Comparison of ENCODE assay signal across 12 cellular contexts in genomic region chr5:150623152-150623877, GRCh38. TPM values are rescaled to one million over a fixed set of nuclear protein-coding genes. Genes with fewer than 3 reads are reported as not detected.
DNase-seq lines count a peak whose midpoint lies in the region; TF ChIP-seq lines count a peak whose summit lies in the region.
"Had no signal": no experiment of that assay in that cellular context is flagged by ENCODE, and none has a peak within 500 bp of the region (broad histone marks: within the 10 kb centered on the region; RNA-seq: fewer than 3 reads in every experiment).

No MANE protein-coding gene starts in this region.

- H3K4me1 ChIP-seq in KMS-11 (ENCODE audit: low read depth, poor library complexity, severe bottlenecking) (peaks cover 12% of the 10 kb centered on the region), stomach (peaks cover 47 to 68% (median 56%) of the 10 kb centered on the region in 4 donors)

- H3K9me3 ChIP-seq in stomach: no peaks in the 10 kb centered on the region
- H3K9me3 ChIP-seq: testis had no signal

- H3K4me3 Mint-ChIP-seq in activated CD4-positive, alpha-beta T cell treated with anti-CD3 and anti-CD28 coated beads, Interleukin-2, amount 10 ng/mL, durations not matched to agents 24 days and 14 days: peak overlapping the region; percentile 3
- peak overlapping the region; percentile 69 for H3K4me3 Mint-ChIP-seq in endothelial cell (ENCODE audit: unreplicated experiment)

- WGBS in stomach, 5 donors: 41 to 60% (median 49%) methylated on average over 7 of the region's 7 CpGs

- TF ChIP-seq CTCF in KMS-11 (conservative IDR thresholded peaks at IDR 0.05; ENCODE audit: low read depth, low read length) (no peak), endothelial cell (IDR thresholded peaks at IDR 0.05; ENCODE audit: unreplicated experiment) (no peak), stomach (IDR thresholded peaks at IDR 0.05) (no peak)

- H4K20me1 ChIP-seq in KMS-11 (ENCODE audit: insufficient read depth): no peaks in the 10 kb centered on the region

- H3K27me3 ChIP-seq in KMS-11 (ENCODE audit: insufficient read depth, low read depth) (no peaks in the 10 kb centered on the region), stomach (peaks cover 0 to 6% (median 0%) of the 10 kb centered on the region in 3 donors)
- H3K27me3 ChIP-seq: testis had no signal

- peaks cover 38% of the 10 kb centered on the region for H3K27me3 Mint-ChIP-seq in activated CD4-positive, alpha-beta T cell treated with anti-CD3 and anti-CD28 coated beads, Interleukin-2, amount 10 ng/mL, durations not matched to agents 24 days and 14 days
- peaks cover 15% of the 10 kb centered on the region for H3K27me3 Mint-ChIP-seq in endothelial cell (ENCODE audit: unreplicated experiment)

- no peak for DNase-seq in activated CD4-positive, alpha-beta T cell treated with anti-CD3 and anti-CD28 coated beads, Interleukin-2, amount 10 ng/mL, durations not matched to agents 24 days and 14 days
- no peak for DNase-seq in activated CD4-positive, alpha-beta T cell treated with anti-CD3 and anti-CD28 coated beads, Interleukin-2, amount 50 U/mL, for 1 hour
- DNase-seq in endothelial cell (ENCODE audit: low spot score): no peak
- no peak for DNase-seq in stomach
- no peak for DNase-seq in SKM-1 treated with dmso at 0.1 percent for 144 hours (lab: John Stamatoyannopoulos, UW; ENCODE audit: unreplicated experiment)
- no peak for DNase-seq in NCI-H748 treated with DMSO at 0.1 percent for 48 hours (lab: John Stamatoyannopoulos, UW)
- DNase-seq in NCI-H82 (lab: John Stamatoyannopoulos, UW): no peak
- DNase-seq: 8988T, mammary epithelial cell, NCI-H1436, testis had no signal

- no peak for TF ChIP-seq EP300 in stomach (IDR thresholded peaks at IDR 0.05)

- no peak overlapping the region for H3K9ac ChIP-seq in KMS-11

- H3K4me3 ChIP-seq in KMS-11 (IDR thresholded peaks at IDR 0.05; ENCODE audit: insufficient read depth, low read depth, low read length): no peak overlapping the region
- H3K4me3 ChIP-seq in stomach: peak overlapping the region in 1 of 4 donors; percentile 10
- H3K4me3 ChIP-seq: testis had no signal

- H3K27ac Mint-ChIP-seq in activated CD4-positive, alpha-beta T cell treated with anti-CD3 and anti-CD28 coated beads, Interleukin-2, amount 10 ng/mL, durations not matched to agents 24 days and 14 days: peak overlapping the region; percentile 43
- H3K27ac Mint-ChIP-seq in endothelial cell (ENCODE audit: unreplicated experiment): peak overlapping the region; percentile 17

- no peaks in the 10 kb centered on the region for H3K79me2 ChIP-seq in KMS-11 (ENCODE audit: insufficient read depth, low read depth)

- TF ChIP-seq POLR2A in stomach (IDR thresholded peaks at IDR 0.05): no peak

- 0 out of 2 replicates have a peak overlapping the region, but pooled peaks have one; percentile 14 for H2AFZ ChIP-seq in KMS-11 (ENCODE audit: low read depth)

- no peaks in the 10 kb centered on the region for H3K36me3 Mint-ChIP-seq in activated CD4-positive, alpha-beta T cell treated with anti-CD3 and anti-CD28 coated beads, Interleukin-2, amount 10 ng/mL, durations not matched to agents 24 days and 14 days (ENCODE audit: low read depth)
- peaks cover 5% of the 10 kb centered on the region for H3K36me3 Mint-ChIP-seq in endothelial cell (ENCODE audit: low read depth, unreplicated experiment)

- peaks cover 16% of the 10 kb centered on the region for H3K4me1 Mint-ChIP-seq in activated CD4-positive, alpha-beta T cell treated with anti-CD3 and anti-CD28 coated beads, Interleukin-2, amount 10 ng/mL, durations not matched to agents 24 days and 14 days
- peaks cover 45% of the 10 kb centered on the region for H3K4me1 Mint-ChIP-seq in endothelial cell (ENCODE audit: unreplicated experiment)

- H3K9me3 Mint-ChIP-seq in activated CD4-positive, alpha-beta T cell treated with anti-CD3 and anti-CD28 coated beads, Interleukin-2, amount 10 ng/mL, durations not matched to agents 24 days and 14 days: no peaks in the 10 kb centered on the region
- no peaks in the 10 kb centered on the region for H3K9me3 Mint-ChIP-seq in endothelial cell (ENCODE audit: unreplicated experiment)

- H3K36me3 ChIP-seq in KMS-11 (ENCODE audit: insufficient read depth) (no peaks in the 10 kb centered on the region), stomach (no peaks in the 10 kb centered on the region)

- H3K4me2 ChIP-seq in KMS-11: peak overlapping the region; percentile 13; the same call in 1 of the 2 replicates

- H3K27ac ChIP-seq in KMS-11 (no peak overlapping the region), stomach (peak overlapping the region; percentile 4 to 94 (median 85))

- intact Hi-C loops in activated CD4-positive, alpha-beta T cell treated with anti-CD3 and anti-CD28 coated beads, Interleukin-2, amount 10 ng/mL, durations not matched to agents 24 days and 14 days (cut with micrococcal nuclease): no loop called here
- intact Hi-C loops in stomach (cut with DNase I; ENCODE audit: low total_unique reads): no loop called here

RNA-seq across cellular contexts. Expression of gene SYNPO, which starts 17.1 kb away (rescaled TPM):
- not detected in 2 replicates for total RNA-seq in activated CD4-positive, alpha-beta T cell treated with anti-CD3 and anti-CD28 coated beads, Interleukin-2, amount 10 ng/mL, durations not matched to agents 24 days and 14 days
- 94.3 TPM for total RNA-seq in endothelial cell (ENCODE audit: unreplicated experiment)
- total RNA-seq in stomach: 10 to 100 TPM in 3 of 5 donors, 1 to 10 TPM in 2; 3.7 to 52.7 (median 20.1) TPM
- 10 to 100 TPM; 12.6 to 42.3 (median 23.2) TPM for polyA plus RNA-seq in stomach

RNA-seq across cellular contexts. Expression of gene MYOZ3, which starts 37.7 kb away (rescaled TPM):
- 0.07 and 0.28 TPM in 2 replicates for total RNA-seq in activated CD4-positive, alpha-beta T cell treated with anti-CD3 and anti-CD28 coated beads, Interleukin-2, amount 10 ng/mL, durations not matched to agents 24 days and 14 days
- total RNA-seq in endothelial cell (ENCODE audit: unreplicated experiment) (12.0 TPM), stomach (under 1 TPM in 1 of 5 donors, not detected in 4; 0.55 TPM)
- polyA plus RNA-seq in stomach: 1 to 10 TPM in 1 of 3 donors, under 1 TPM in 2; 0.23 to 1.8 (median 0.50) TPM
- total RNA-seq: mammary epithelial cell had no signal
- polyA plus RNA-seq: mammary epithelial cell had no signal
